ENCODE assay signal across 1 cellular context in genomic region chr6:108592371-108593337, GRCh38.
A peak's percentile ranks its signal among the peaks of the same experiment; 100 is the strongest.
TF ChIP-seq lines count a peak whose summit lies in the region.

No MANE protein-coding gene starts in this region.

TF ChIP-seq in HepG2, 621 proteins besides CTCF, POLR2A, EP300 and RAD21:
- TF ChIP-seq HNRNPK (IDR thresholded peaks at IDR 0.05; ENCODE audit: low read depth, low read length, poor library complexity, severe bottlenecking) (no peak), TRIM24 (CRISPR knock-in tag; IDR thresholded peaks at IDR 0.05) (no peak), RARG (CRISPR knock-in tag; IDR thresholded peaks at IDR 0.05; ENCODE audit: low read depth) (no peak), CEBPB (IDR thresholded peaks at IDR 0.05; ENCODE audit: borderline replicate concordance, low read depth, low read length) (peak; percentile 10; the same call in 1 of the 2 replicates), NR1H2 (CRISPR knock-in tag; IDR thresholded peaks at IDR 0.05; ENCODE audit: borderline replicate concordance, low read depth) (no peak), BHLHE40 (IDR thresholded peaks at IDR 0.05; ENCODE audit: low read length) (no peak), ZNF382 (CRISPR knock-in tag; IDR thresholded peaks at IDR 0.05; ENCODE audit: borderline replicate concordance) (no peak)
- TF ChIP-seq, protein P1, sequence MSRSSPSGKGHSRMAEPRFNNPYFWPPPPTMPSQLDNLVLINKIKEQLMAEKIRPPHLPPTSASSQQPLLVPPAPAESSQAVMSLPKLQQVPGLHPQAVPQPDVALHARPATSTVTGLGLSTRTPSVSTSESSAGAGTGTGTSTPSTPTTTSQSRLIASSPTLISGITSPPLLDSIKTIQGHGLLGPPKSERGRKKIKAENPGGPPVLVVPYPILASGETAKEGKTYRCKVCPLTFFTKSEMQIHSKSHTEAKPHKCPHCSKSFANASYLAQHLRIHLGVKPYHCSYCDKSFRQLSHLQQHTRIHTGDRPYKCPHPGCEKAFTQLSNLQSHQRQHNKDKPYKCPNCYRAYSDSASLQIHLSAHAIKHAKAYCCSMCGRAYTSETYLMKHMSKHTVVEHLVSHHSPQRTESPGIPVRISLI (CRISPR knock-in tag; IDR thresholded peaks at IDR 0.05; ENCODE audit: borderline replicate concordance): no peak
- TF ChIP-seq, protein P2, sequence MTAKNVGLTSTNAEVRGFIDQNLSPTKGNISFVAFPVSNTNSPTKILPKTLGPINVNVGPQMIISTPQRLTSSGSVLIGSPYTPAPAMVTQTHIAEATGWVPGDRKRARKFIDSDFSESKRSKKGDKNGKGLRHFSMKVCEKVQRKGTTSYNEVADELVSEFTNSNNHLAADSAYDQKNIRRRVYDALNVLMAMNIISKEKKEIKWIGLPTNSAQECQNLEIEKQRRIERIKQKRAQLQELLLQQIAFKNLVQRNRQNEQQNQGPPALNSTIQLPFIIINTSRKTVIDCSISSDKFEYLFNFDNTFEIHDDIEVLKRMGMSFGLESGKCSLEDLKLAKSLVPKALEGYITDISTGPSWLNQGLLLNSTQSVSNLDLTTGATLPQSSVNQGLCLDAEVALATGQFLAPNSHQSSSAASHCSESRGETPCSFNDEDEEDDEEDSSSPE (CRISPR knock-in tag; IDR thresholded peaks at IDR 0.05): no peak
